Comparison of ENCODE assay signal across 18 cellular contexts in the genomic region with DNA sequence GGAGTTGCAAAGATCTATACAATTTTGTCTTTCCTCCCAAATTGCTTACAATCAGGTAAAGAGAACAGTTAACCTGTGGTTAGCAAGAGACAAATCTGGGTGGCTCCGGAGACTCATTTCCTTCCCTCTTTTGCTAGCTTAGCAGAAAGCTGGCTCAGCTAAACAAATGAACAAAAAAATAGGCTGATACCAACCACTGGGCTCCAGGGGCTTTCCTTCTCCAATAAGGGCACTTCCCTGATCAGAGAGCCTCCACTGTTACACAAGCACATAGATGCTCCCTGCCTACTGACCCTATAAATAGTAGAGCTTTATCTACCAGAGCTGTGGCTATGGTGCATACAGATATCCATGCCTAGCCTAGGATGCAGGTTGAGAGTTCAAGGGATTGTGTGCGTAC.
DNase-seq lines count a peak whose midpoint lies in the region; ATAC-seq and TF ChIP-seq lines count a peak whose summit lies in the region.
"Had no signal": no experiment of that assay in that cellular context is flagged by ENCODE, and none has a peak within 500 bp of the region (broad histone marks: within the 10 kb centered on the region; RNA-seq: fewer than 3 reads in every experiment).

No MANE protein-coding gene starts in this region.

- H3K4me3 Mint-ChIP-seq in naive thymus-derived CD8-positive, alpha-beta T cell: no peak overlapping the region
- H3K4me3 Mint-ChIP-seq: activated CD8-positive, alpha-beta T cell treated with anti-CD3 and anti-CD28 coated beads, Interleukin-2, amount 10 ng/mL, durations not matched to agents 7 days and 5 days; neural crest cell; stimulated activated naive B cell treated with anti-CD40 and anti-IgM and Interleukin-4, amounts not matched to agents 10 μg/mL and 1 μg/mL and 100 μg/mL, for 72 hours had no signal

- no peak for TF ChIP-seq POLR2A in heart left ventricle (IDR thresholded peaks at IDR 0.05)

- no peak overlapping the region for H3K4me3 ChIP-seq in heart left ventricle
- no peak overlapping the region for H3K4me3 ChIP-seq in left ventricle myocardium inferior
- no peak overlapping the region for H3K4me3 ChIP-seq in heart right ventricle
- H3K4me3 ChIP-seq in foreskin fibroblast (ENCODE audit: low read depth in 1 of 2, low read length in 2 of 2): no peak overlapping the region
- H3K4me3 ChIP-seq: colonic mucosa had no signal

- no peaks in the 10 kb centered on the region for H3K27me3 ChIP-seq in heart left ventricle
- no peaks in the 10 kb centered on the region for H3K27me3 ChIP-seq in left ventricle myocardium inferior (ENCODE audit: low read depth)
- no peaks in the 10 kb centered on the region for H3K27me3 ChIP-seq in heart right ventricle
- H3K27me3 ChIP-seq: colonic mucosa had no signal

- DNase-seq in heart left ventricle (peak in 1 of 5 donors; percentile 28), left ventricle myocardium inferior (no peak), NOMO-1 treated with dmso at 0.1 percent for 144 hours (lab: John Stamatoyannopoulos, UW; ENCODE audit: unreplicated experiment) (peak; percentile 77), heart right ventricle (no peak), omental fat pad (ENCODE audit: low spot score) (no peak), foreskin fibroblast (no peak)
- DNase-seq in naive thymus-derived CD8-positive, alpha-beta T cell: no peak
- DNase-seq: activated CD8-positive, alpha-beta T cell treated with anti-CD3 and anti-CD28 coated beads, Interleukin-2, amount 10 ng/mL, durations not matched to agents 7 days and 5 days; activated effector memory CD4-positive, alpha-beta T cell treated with anti-CD3 and anti-CD28 coated beads, Interleukin-2, amount 50 U/mL, for 16 hours; aorta; Calu3; colonic mucosa; NCI-H2029; NCI-H748 treated with DMSO at 0.1 percent for 48 hours; stimulated activated naive B cell treated with anti-CD40 and anti-IgM and Interleukin-4, amounts not matched to agents 10 μg/mL and 1 μg/mL and 100 μg/mL, for 72 hours; T1000 had no signal

- H3K27ac ChIP-seq in heart left ventricle: peak overlapping the region in 1 of 12 donors; percentile 53
- no peak overlapping the region for H3K27ac ChIP-seq in left ventricle myocardium inferior (replicated peaks)
- H3K27ac ChIP-seq in heart right ventricle: peak overlapping the region in 1 of 10 donors; percentile 4
- H3K27ac ChIP-seq: colonic mucosa had no signal

- intact Hi-C loops in heart left ventricle (cut with DNase I): loop anchor here in 1 of 10 donors (5.0 kb wide), 1 partner anchor 86 kb away; no protein-coding TSS in a partner anchor
- intact Hi-C loops in left ventricle myocardium inferior (cut with micrococcal nuclease): no loop called here
- intact Hi-C loops in heart right ventricle (cut with DNase I): no loop called here

- H3K36me3 Mint-ChIP-seq in naive thymus-derived CD8-positive, alpha-beta T cell: peaks cover 0 to 6% (median 0%) of the 10 kb centered on the region in 3 donors

- peaks cover 0 to 11% (median under 1%) of the 10 kb centered on the region in 4 donors for H3K4me1 Mint-ChIP-seq in naive thymus-derived CD8-positive, alpha-beta T cell
- H3K4me1 Mint-ChIP-seq: neural crest cell had no signal

- POLR2A ChIA-PET in naive thymus-derived CD8-positive, alpha-beta T cell (lab: Charles Lee): no interaction called here

- H3K4me1 ChIP-seq in heart left ventricle (peaks cover 0 to 61% (median 17%) of the 10 kb centered on the region in 12 donors), left ventricle myocardium inferior (peaks cover 25% of the 10 kb centered on the region), heart right ventricle (peaks cover 0 to 69% (median 16%) of the 10 kb centered on the region in 9 donors)
- H3K4me1 ChIP-seq: colonic mucosa had no signal

- H3K27ac Mint-ChIP-seq in naive thymus-derived CD8-positive, alpha-beta T cell: no peak overlapping the region
- H3K27ac Mint-ChIP-seq: activated CD8-positive, alpha-beta T cell treated with anti-CD3 and anti-CD28 coated beads, Interleukin-2, amount 10 ng/mL, durations not matched to agents 7 days and 5 days; stimulated activated naive B cell treated with anti-CD40 and anti-IgM and Interleukin-4, amounts not matched to agents 10 μg/mL and 1 μg/mL and 100 μg/mL, for 72 hours had no signal

- peak; percentile 45 to 85 (median 82) for ATAC-seq in heart left ventricle
- peak; percentile 20 to 76 (median 64) for ATAC-seq in heart right ventricle
- ATAC-seq in omental fat pad (ENCODE audit: low FRiP score): no peak
- ATAC-seq in HG02610 (IDR thresholded peaks at IDR 0.05; ENCODE audit: unreplicated experiment): no peak
- no peak for ATAC-seq in naive thymus-derived CD8-positive, alpha-beta T cell
- ATAC-seq: activated CD8-positive, alpha-beta T cell treated with anti-CD3 and anti-CD28 coated beads, Interleukin-2, amount 10 ng/mL, durations not matched to agents 7 days and 5 days had no signal

- H3K9me3 Mint-ChIP-seq in naive thymus-derived CD8-positive, alpha-beta T cell: peaks cover 0 to 1% (median 0%) of the 10 kb centered on the region in 9 donors
- H3K9me3 Mint-ChIP-seq: neural crest cell had no signal

- WGBS in heart left ventricle, 4 donors: 46 to 69% (median 52%) methylated on average over 2 of the region's 2 CpGs
- WGBS in heart right ventricle, 2 donors: 66 to 70% methylated on average over 2 of the region's 2 CpGs

- TF ChIP-seq CTCF in heart left ventricle (IDR thresholded peaks at IDR 0.05) (no peak), left ventricle myocardium inferior (IDR thresholded peaks at IDR 0.05; ENCODE audit: borderline replicate concordance) (no peak), heart right ventricle (IDR thresholded peaks at IDR 0.05) (no peak), omental fat pad (IDR thresholded peaks at IDR 0.05) (no peak), foreskin fibroblast (IDR thresholded peaks at IDR 0.05; ENCODE audit: low read depth, low read length) (no peak)

- no peaks in the 10 kb centered on the region for H3K36me3 ChIP-seq in heart left ventricle
- H3K36me3 ChIP-seq in left ventricle myocardium inferior: no peaks in the 10 kb centered on the region
- no peaks in the 10 kb centered on the region for H3K36me3 ChIP-seq in heart right ventricle
- H3K36me3 ChIP-seq: colonic mucosa had no signal

- H3K9me3 ChIP-seq in heart left ventricle (no peaks in the 10 kb centered on the region), left ventricle myocardium inferior (replicated peaks) (no peaks in the 10 kb centered on the region), heart right ventricle (no peaks in the 10 kb centered on the region)
- H3K9me3 ChIP-seq: colonic mucosa had no signal

- peaks cover 0 to 20% (median 13%) of the 10 kb centered on the region in 5 donors for H3K27me3 Mint-ChIP-seq in naive thymus-derived CD8-positive, alpha-beta T cell

Comparison
In these comparisons a context has a peak if more than half of its experiments do, and no peak if none do; other contexts are left out.
1. ATAC-seq: peak in heart left ventricle (4 of 4) and heart right ventricle (8 of 8); none in omental fat pad (single experiment), HG02610 (single experiment) and naive thymus-derived CD8-positive, alpha-beta T cell (0 of 2).